20 cellular contexts compared by ENCODE assay signal in genomic region chr4:25984796-25985195, GRCh38.
"Had no signal": no experiment of that assay in that cellular context is flagged by ENCODE, and none has a peak within 500 bp of the region (broad histone marks: within the 10 kb centered on the region; RNA-seq: fewer than 3 reads in every experiment).

No MANE protein-coding gene starts in this region.

- ATAC-seq: activated T-cell treated with anti-CD3 and anti-CD28 coated beads, Interleukin-2, amount 50 U/mL, for 72 hours; T-helper 17 cell had no signal

- H3K36me3 ChIP-seq: adrenal gland had no signal

- H3K4me3 ChIP-seq: adrenal gland, PC-9 had no signal

- H3K9me3 ChIP-seq: adrenal gland had no signal

- H3K27me3 ChIP-seq: adrenal gland had no signal

- H3K27ac Mint-ChIP-seq: activated B cell treated with CpG ODN at 0.5 μM for 24 hours; activated CD4-positive, alpha-beta memory T cell treated with anti-CD3 and anti-CD28 coated beads for 36 hours; activated CD4-positive, alpha-beta T cell treated with anti-CD3 and anti-CD28 coated beads, Interleukin-2, amount 10 ng/mL, durations not matched to agents 7 days and 5 days; activated naive CD8-positive, alpha-beta T cell treated with anti-CD3 and anti-CD28 coated beads, Interleukin-2, amount 10 ng/mL, durations not matched to agents 7 days and 5 days; activated T-cell treated with anti-CD3 and anti-CD28 coated beads, Interleukin-2, amount 50 U/mL, for 72 hours; activated T-helper 2 cell treated with anti-CD3 and anti-CD28 coated beads, Interferon-gamma antibody, Interleukin-2, Interleukin-4, amounts not matched to agents 10 μg/mL and 5 μg/mL and 100 μg/mL, durations not matched to agents 14 hours and 24 hours and 36 hours; T-helper 17 cell had no signal

- H3K4me3 Mint-ChIP-seq: activated B cell treated with CpG ODN at 0.5 μM for 24 hours; activated CD4-positive, alpha-beta memory T cell treated with anti-CD3 and anti-CD28 coated beads for 36 hours; activated CD4-positive, alpha-beta T cell treated with anti-CD3 and anti-CD28 coated beads, Interleukin-2, amount 10 ng/mL, durations not matched to agents 7 days and 5 days; activated naive CD8-positive, alpha-beta T cell treated with anti-CD3 and anti-CD28 coated beads, Interleukin-2, amount 10 ng/mL, durations not matched to agents 7 days and 5 days; activated T-cell treated with anti-CD3 and anti-CD28 coated beads, Interleukin-2, amount 50 U/mL, for 72 hours; T-helper 17 cell had no signal

- H3K27me3 Mint-ChIP-seq: activated CD4-positive, alpha-beta memory T cell treated with anti-CD3 and anti-CD28 coated beads for 36 hours had no signal

- H3K9me3 Mint-ChIP-seq: activated CD4-positive, alpha-beta memory T cell treated with anti-CD3 and anti-CD28 coated beads for 36 hours; activated CD4-positive, alpha-beta T cell treated with anti-CD3 and anti-CD28 coated beads, Interleukin-2, amount 10 ng/mL, durations not matched to agents 7 days and 5 days; activated naive CD8-positive, alpha-beta T cell treated with anti-CD3 and anti-CD28 coated beads, Interleukin-2, amount 10 ng/mL, durations not matched to agents 7 days and 5 days; activated T-cell treated with anti-CD3 and anti-CD28 coated beads, Interleukin-2, amount 50 U/mL, for 72 hours; activated T-helper 2 cell treated with anti-CD3 and anti-CD28 coated beads, Interferon-gamma antibody, Interleukin-2, Interleukin-4, amounts not matched to agents 10 μg/mL and 5 μg/mL and 100 μg/mL, durations not matched to agents 14 hours and 24 hours and 36 hours had no signal

- DNase-seq: activated B cell treated with CpG ODN at 0.5 μM for 24 hours; activated CD4-positive, alpha-beta memory T cell treated with anti-CD3 and anti-CD28 coated beads for 36 hours; activated CD4-positive, alpha-beta T cell treated with anti-CD3 and anti-CD28 coated beads, Interleukin-2, amount 10 ng/mL, durations not matched to agents 7 days and 5 days; activated CD8-positive, alpha-beta memory T cell treated with anti-CD3 and anti-CD28 coated beads for 24 hours; activated gamma-delta T cell treated with Interleukin-2 at 50 U/mL for 16 hours; activated naive CD4-positive, alpha-beta T cell treated with anti-CD3 and anti-CD28 coated beads, Interleukin-2, amount 50 U/mL, for 16 hours; activated naive CD8-positive, alpha-beta T cell treated with anti-CD3 and anti-CD28 coated beads, Interleukin-2, amount 10 ng/mL, durations not matched to agents 7 days and 5 days; activated T-cell treated with anti-CD3 and anti-CD28 coated beads, Interleukin-2, amount 50 U/mL, for 72 hours; adrenal gland; caudate nucleus; Karpas-422; NCI-H146; NCI-H187 treated with DMSO at 0.1 percent for 48 hours; NCI-H2081 treated with DMSO at 0.1 percent for 48 hours; NCI-H524; PC-9; SIG-M5; T-helper 17 cell; T-helper 9 cell had no signal

- H3K36me3 Mint-ChIP-seq: activated CD4-positive, alpha-beta memory T cell treated with anti-CD3 and anti-CD28 coated beads for 36 hours; activated naive CD8-positive, alpha-beta T cell treated with anti-CD3 and anti-CD28 coated beads, Interleukin-2, amount 10 ng/mL, durations not matched to agents 7 days and 5 days had no signal

- H3K27ac ChIP-seq: adrenal gland, PC-9 had no signal
